ENCODE assay signal across 13 cellular contexts in genomic region chr2:27069436-27069835, GRCh38. TPM values are rescaled to one million over a fixed set of nuclear protein-coding genes. Genes with fewer than 3 reads are reported as not detected.
A peak's percentile ranks its signal among the peaks of the same experiment; 100 is the strongest.
DNase-seq lines count a peak whose midpoint lies in the region; FAIRE-seq and TF ChIP-seq lines count a peak whose summit lies in the region.
"Had no signal": no experiment of that assay in that cellular context is flagged by ENCODE, and none has a peak within 500 bp of the region (broad histone marks: within the 10 kb centered on the region; RNA-seq: fewer than 3 reads in every experiment).

No MANE protein-coding gene starts in this region.

- no peak for TF ChIP-seq POLR2A in esophagus muscularis mucosa (IDR thresholded peaks at IDR 0.05; ENCODE audit: low read depth)
- no peak for TF ChIP-seq POLR2A in sigmoid colon (IDR thresholded peaks at IDR 0.05)

- no peak for TF ChIP-seq CTCF in WI38 (IDR thresholded peaks at IDR 0.05; ENCODE audit: low read depth, low read length)
- TF ChIP-seq CTCF in esophagus muscularis mucosa (IDR thresholded peaks at IDR 0.05), result no peak
- TF ChIP-seq CTCF in sigmoid colon (IDR thresholded peaks at IDR 0.05), result no peak
- TF ChIP-seq CTCF in Calu3 (IDR thresholded peaks at IDR 0.05; ENCODE audit: unreplicated experiment), result no peak

- DNase-seq in T-helper 2 cell treated with Interferon-gamma antibody and Interleukin-4, amounts not matched to agents 5 μg/mL and 100 μg/mL, for 36 hours (ENCODE audit: low spot score), result no peak
- DNase-seq in T-helper 2 cell (no peak), esophagus muscularis mucosa (ENCODE audit: extremely low spot score) (no peak), sigmoid colon (peak; percentile 48), Calu3 (no peak), small intestine (no peak), DMS53 treated with DMSO at 0.1 percent for 48 hours (lab: John Stamatoyannopoulos, UW; ENCODE audit: unreplicated experiment) (no peak)
- DNase-seq: NCI-H1417; stimulated activated CD4-positive, alpha-beta T cell treated with anti-CD3 and anti-CD28 coated beads, Interleukin-15, amount 100 ng/mL, for 24 hours; testis had no signal

- peak overlapping the region; percentile 98 for H3K4me3 Mint-ChIP-seq in T-helper 2 cell treated with Interferon-gamma antibody and Interleukin-4, amounts not matched to agents 5 μg/mL and 100 μg/mL, for 36 hours
- no peak overlapping the region for H3K4me3 Mint-ChIP-seq in Calu3 (ENCODE audit: low read depth, unreplicated experiment)

- CTCF ChIA-PET in Calu3 (lab: Charles Lee), result no interaction called here

- 87% methylated on average over 5 of the region's 6 CpGs for WGBS in esophagus muscularis mucosa
- WGBS in sigmoid colon, 2 donors, result 95 to 96% methylated on average over 6 of the region's 6 CpGs
- 95 to 96% (median 95%) methylated on average over 6 of the region's 6 CpGs for WGBS in small intestine, 3 donors

- no TSS peak for BruUV-seq in Calu3 (replicated peaks; lab: Mats Ljungman, UMichigan)

- no peak for FAIRE-seq in small intestine (lab: Jason Lieb, UNC)
- FAIRE-seq: A204.1 had no signal

- no peaks in the 10 kb centered on the region for H3K9me3 Mint-ChIP-seq in T-helper 2 cell treated with Interferon-gamma antibody and Interleukin-4, amounts not matched to agents 5 μg/mL and 100 μg/mL, for 36 hours
- H3K9me3 Mint-ChIP-seq in Calu3 (ENCODE audit: low read depth, unreplicated experiment), result no peaks in the 10 kb centered on the region

- H3K27me3 ChIP-seq in esophagus muscularis mucosa (no peaks in the 10 kb centered on the region), sigmoid colon (no peaks in the 10 kb centered on the region), small intestine (ENCODE audit: control insufficient read depth in 2 of 2, insufficient read depth in 2 of 2, low read length in 2 of 2) (no peaks in the 10 kb centered on the region)
- H3K27me3 ChIP-seq: testis had no signal

- H3K27me3 Mint-ChIP-seq in T-helper 2 cell treated with Interferon-gamma antibody and Interleukin-4, amounts not matched to agents 5 μg/mL and 100 μg/mL, for 36 hours (ENCODE audit: low read depth), result no peaks in the 10 kb centered on the region
- H3K27me3 Mint-ChIP-seq in Calu3 (ENCODE audit: unreplicated experiment), result peaks cover 13% of the 10 kb centered on the region

- H3K27ac ChIP-seq in esophagus muscularis mucosa (replicated peaks in 1 of 4), result peak overlapping the region in 3 of 4 donors; percentile 98 to 99 (median 98)
- H3K27ac ChIP-seq in sigmoid colon, result peak overlapping the region in 3 of 4 donors; percentile 94 to 98 (median 97)
- no peak overlapping the region for H3K27ac ChIP-seq in small intestine (ENCODE audit: low read depth in 1 of 2, low read length in 1 of 2)
- H3K27ac ChIP-seq: HL-60, testis had no signal

- H3K36me3 ChIP-seq in esophagus muscularis mucosa, result peaks cover 5 to 54% (median 36%) of the 10 kb centered on the region in 4 donors
- peaks cover 0 to 37% (median 5%) of the 10 kb centered on the region in 4 donors for H3K36me3 ChIP-seq in sigmoid colon
- H3K36me3 ChIP-seq in small intestine (ENCODE audit: control insufficient read depth in 2 of 2, insufficient read depth in 2 of 2, low read length in 2 of 2), result peaks cover 0 to 5% of the 10 kb centered on the region in 2 donors

- peaks cover 50% of the 10 kb centered on the region for H3K4me1 Mint-ChIP-seq in T-helper 2 cell treated with Interferon-gamma antibody and Interleukin-4, amounts not matched to agents 5 μg/mL and 100 μg/mL, for 36 hours (ENCODE audit: low read depth)
- peaks cover 20% of the 10 kb centered on the region for H3K4me1 Mint-ChIP-seq in Calu3 (ENCODE audit: low read depth, unreplicated experiment)

- H3K27ac Mint-ChIP-seq in T-helper 2 cell treated with Interferon-gamma antibody and Interleukin-4, amounts not matched to agents 5 μg/mL and 100 μg/mL, for 36 hours, result peak overlapping the region; percentile 28
- H3K27ac Mint-ChIP-seq in Calu3 (ENCODE audit: unreplicated experiment), result no peak overlapping the region

- TF ChIP-seq EP300 in esophagus muscularis mucosa (IDR thresholded peaks at IDR 0.05) (no peak), sigmoid colon (IDR thresholded peaks at IDR 0.05) (no peak)

- peaks cover 44% of the 10 kb centered on the region for H3K36me3 Mint-ChIP-seq in T-helper 2 cell treated with Interferon-gamma antibody and Interleukin-4, amounts not matched to agents 5 μg/mL and 100 μg/mL, for 36 hours (ENCODE audit: low read depth)
- H3K36me3 Mint-ChIP-seq in Calu3 (ENCODE audit: insufficient read depth, unreplicated experiment), result peaks cover 62% of the 10 kb centered on the region

- intact Hi-C loops in esophagus muscularis mucosa (cut with DNase I) (no loop called here), sigmoid colon (cut with DNase I) (no loop called here), Calu3 (cut with micrococcal nuclease; ENCODE audit: unreplicated experiment) (no loop called here)

- peaks cover 48 to 69% (median 62%) of the 10 kb centered on the region in 4 donors for H3K4me1 ChIP-seq in esophagus muscularis mucosa
- H3K4me1 ChIP-seq in sigmoid colon, result peaks cover 0 to 54% (median 50%) of the 10 kb centered on the region in 4 donors
- H3K4me1 ChIP-seq in small intestine (ENCODE audit: control insufficient read depth in 2 of 2, insufficient read depth in 1 of 2, low read depth in 1 of 2, low read length in 1 of 2), result peaks cover 4 to 7% of the 10 kb centered on the region in 2 donors

- no peaks in the 10 kb centered on the region for H3K9me3 ChIP-seq in esophagus muscularis mucosa
- no peaks in the 10 kb centered on the region for H3K9me3 ChIP-seq in sigmoid colon
- H3K9me3 ChIP-seq in small intestine (ENCODE audit: control insufficient read depth, low read depth), result no peaks in the 10 kb centered on the region
- H3K9me3 ChIP-seq: testis had no signal

- H3K4me3 ChIP-seq in WI38 (ENCODE audit: low read depth, low read length) (peak overlapping the region; percentile 100), esophagus muscularis mucosa (no peak overlapping the region), sigmoid colon (no peak overlapping the region), small intestine (ENCODE audit: low read depth in 1 of 2, low read length in 2 of 2) (no peak overlapping the region)
- H3K4me3 ChIP-seq: testis had no signal

RNA-seq across cellular contexts. Expression of gene OST4, which starts 2.0 kb away (rescaled TPM):
- total RNA-seq in esophagus muscularis mucosa, result 100 to 1,000 TPM; 200 to 352 (median 243) TPM
- total RNA-seq in sigmoid colon, result 100 to 1,000 TPM; 244 to 428 (median 382) TPM
- polyA plus RNA-seq in sigmoid colon, result 100 to 1,000 TPM; 366 to 688 (median 635) TPM
- total RNA-seq in Calu3 (2022), result 163 and 172 TPM in 2 replicates
- 100 to 1,000 TPM; 386 to 477 (median 407) TPM for polyA plus RNA-seq in small intestine

RNA-seq across cellular contexts. Expression of gene EMILIN1, which starts 9.0 kb away (rescaled TPM):
- 100 to 1,000 TPM; 126 to 288 (median 168) TPM for total RNA-seq in esophagus muscularis mucosa
- 100 to 1,000 TPM; 156 to 350 (median 279) TPM for total RNA-seq in sigmoid colon
- polyA plus RNA-seq in sigmoid colon, result 10 to 100 TPM in 1 of 3 donors, 1 to 10 TPM in 2; 4.8 to 50.9 (median 5.3) TPM
- total RNA-seq in Calu3 (2022), result 0.12 and 0.19 TPM in 2 replicates
- polyA plus RNA-seq in small intestine, result 10 to 100 TPM in 1 of 3 donors, 1 to 10 TPM in 1, under 1 TPM in 1; 0.67 to 23.0 (median 3.8) TPM

RNA-seq across cellular contexts. Expression of gene KHK, which starts 17.1 kb away (rescaled TPM):
- total RNA-seq in esophagus muscularis mucosa, result 1 to 10 TPM; 1.2 to 6.3 (median 1.7) TPM
- total RNA-seq in sigmoid colon, result 1 to 10 TPM; 1.6 to 5.3 (median 3.8) TPM
- 10 to 100 TPM in 1 of 3 donors, 1 to 10 TPM in 2; 2.4 to 12.7 (median 6.7) TPM for polyA plus RNA-seq in sigmoid colon
- total RNA-seq in Calu3 (2022), result 2.0 and 4.2 TPM in 2 replicates
- 100 to 1,000 TPM; 225 to 643 (median 533) TPM for polyA plus RNA-seq in small intestine

RNA-seq across cellular contexts. Expression of gene AGBL5, which starts 18.0 kb away (rescaled TPM):
- 10 to 100 TPM; 19.5 to 29.2 (median 24.1) TPM for total RNA-seq in esophagus muscularis mucosa
- total RNA-seq in sigmoid colon, result 10 to 100 TPM; 16.8 to 23.3 (median 18.1) TPM
- 10 to 100 TPM; 12.4 to 16.2 (median 13.4) TPM for polyA plus RNA-seq in sigmoid colon
- total RNA-seq in Calu3 (2022), result 20.2 and 25.2 TPM in 2 replicates
- polyA plus RNA-seq in small intestine, result 10 to 100 TPM in 1 of 3 donors, 1 to 10 TPM in 2; 6.0 to 11.1 (median 6.5) TPM

RNA-seq across cellular contexts. Expression of gene TMEM214, which starts 36.7 kb away (rescaled TPM):
- total RNA-seq in esophagus muscularis mucosa (10 to 100 TPM; 26.7 to 47.7 (median 35.3) TPM), sigmoid colon (10 to 100 TPM; 26.4 to 39.4 (median 35.0) TPM), Calu3 (2022) (75.9 and 79.6 TPM in 2 replicates)
- polyA plus RNA-seq in sigmoid colon (10 to 100 TPM; 16.0 to 65.7 (median 16.2) TPM), small intestine (10 to 100 TPM; 27.5 to 50.4 (median 29.2) TPM)

Comparison
In these comparisons a context has a peak if more than half of its experiments do, and no peak if none do; other contexts are left out.
1. H3K27ac ChIP-seq: peak in esophagus muscularis mucosa (3 of 4) and sigmoid colon (3 of 4); none in small intestine (0 of 2).
2. RNA of gene EMILIN1, which starts 9.0 kb away (total RNA-seq): 156 to 350 TPM in sigmoid colon and 126 to 288 TPM in esophagus muscularis mucosa; 0.12 to 0.19 TPM in Calu3; every median in the first group is over 100 times any median in the second.